Comparison of ENCODE assay signal across 1 cellular context in the genomic region with DNA sequence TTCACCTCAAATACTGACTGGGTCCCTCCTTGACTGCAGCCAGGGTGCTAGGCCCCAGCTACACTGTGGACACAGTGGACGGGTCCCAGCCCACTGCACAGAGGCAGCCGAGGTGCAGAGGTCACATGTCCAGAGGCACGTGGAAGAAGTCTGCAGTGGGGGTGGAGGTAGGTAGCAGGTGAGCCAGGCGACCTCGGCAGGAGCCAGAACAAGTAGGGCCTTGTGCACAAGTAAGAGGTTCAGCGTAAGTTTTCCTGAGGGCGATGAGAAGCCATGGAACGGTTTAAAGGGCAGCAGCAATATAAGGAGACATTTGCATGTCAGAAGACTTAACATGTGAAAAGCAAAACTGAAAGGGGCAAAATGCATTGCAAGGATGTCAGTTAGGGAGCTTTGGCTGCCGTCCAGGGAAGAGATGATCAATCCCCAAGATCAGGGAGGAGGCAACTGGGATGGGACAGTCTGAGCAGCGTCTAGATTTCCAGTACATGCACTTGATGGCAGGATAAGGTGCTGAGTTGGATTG.
TF ChIP-seq lines count a peak whose summit lies in the region.

No MANE protein-coding gene starts in this region.

TF ChIP-seq in HepG2, 621 proteins besides CTCF, POLR2A, EP300 and RAD21 (continued from another document and continues in another):
- TF ChIP-seq, protein P1, sequence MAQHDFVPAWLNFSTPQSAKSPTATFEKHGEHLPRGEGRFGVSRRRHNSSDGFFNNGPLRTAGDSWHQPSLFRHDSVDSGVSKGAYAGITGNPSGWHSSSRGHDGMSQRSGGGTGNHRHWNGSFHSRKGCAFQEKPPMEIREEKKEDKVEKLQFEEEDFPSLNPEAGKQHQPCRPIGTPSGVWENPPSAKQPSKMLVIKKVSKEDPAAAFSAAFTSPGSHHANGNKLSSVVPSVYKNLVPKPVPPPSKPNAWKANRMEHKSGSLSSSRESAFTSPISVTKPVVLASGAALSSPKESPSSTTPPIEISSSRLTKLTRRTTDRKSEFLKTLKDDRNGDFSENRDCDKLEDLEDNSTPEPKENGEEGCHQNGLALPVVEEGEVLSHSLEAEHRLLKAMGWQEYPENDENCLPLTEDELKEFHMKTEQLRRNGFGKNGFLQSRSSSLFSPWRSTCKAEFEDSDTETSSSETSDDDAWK (CRISPR knock-in tag; IDR thresholded peaks at IDR 0.05), result no peak
- TF ChIP-seq ZNF569 (CRISPR knock-in tag; IDR thresholded peaks at IDR 0.05; ENCODE audit: borderline replicate concordance) (no peak), SMAD9 (CRISPR knock-in tag; IDR thresholded peaks at IDR 0.05) (no peak), THAP11 (CRISPR knock-in tag; IDR thresholded peaks at IDR 0.05) (no peak; the same call in 1 of the 2 replicates), ZBTB7A (CRISPR knock-in tag; IDR thresholded peaks at IDR 0.05) (no peak), ZNF547 (CRISPR knock-in tag; IDR thresholded peaks at IDR 0.05) (no peak), ERF (CRISPR knock-in tag; IDR thresholded peaks at IDR 0.05) (no peak), U2AF1 (optimal IDR thresholded peaks at IDR 0.05; ENCODE audit: low read depth, low read length) (no peak), ZNF546 (CRISPR knock-in tag; conservative IDR thresholded peaks at IDR 0.05) (no peak), HNRNPLL (IDR thresholded peaks at IDR 0.05; ENCODE audit: low read depth, low read length, poor library complexity, severe bottlenecking) (no peak), ZBTB21 (CRISPR knock-in tag; IDR thresholded peaks at IDR 0.05) (no peak), ZNF772 (CRISPR knock-in tag; IDR thresholded peaks at IDR 0.05) (no peak), NFRKB (IDR thresholded peaks at IDR 0.05) (no peak), SRSF4 (IDR thresholded peaks at IDR 0.05; ENCODE audit: low read depth, low read length, poor library complexity, severe bottlenecking) (no peak), ZNF543 (CRISPR knock-in tag; IDR thresholded peaks at IDR 0.05) (no peak), RORA (CRISPR knock-in tag; IDR thresholded peaks at IDR 0.05) (no peak), MAFG (CRISPR knock-in tag; IDR thresholded peaks at IDR 0.05) (no peak), ZMYM3 (CRISPR knock-in tag; IDR thresholded peaks at IDR 0.05) (no peak), ZNF460 (CRISPR knock-in tag; IDR thresholded peaks at IDR 0.05; ENCODE audit: borderline replicate concordance) (no peak), ZNF10 (CRISPR knock-in tag; IDR thresholded peaks at IDR 0.05; ENCODE audit: borderline replicate concordance, low read depth) (no peak), PRMT3 (CRISPR knock-in tag; IDR thresholded peaks at IDR 0.05; ENCODE audit: borderline replicate concordance, low read depth) (no peak), ZNF121 (CRISPR knock-in tag; IDR thresholded peaks at IDR 0.05) (no peak), PCBP1 (IDR thresholded peaks at IDR 0.05; ENCODE audit: borderline replicate concordance, low read depth, low read length) (no peak), KDM6A (CRISPR knock-in tag; IDR thresholded peaks at IDR 0.05; ENCODE audit: low read depth) (no peak), FOXA1 (IDR thresholded peaks at IDR 0.05) (no peak), FOXA1 (CRISPR knock-in tag; IDR thresholded peaks at IDR 0.05) (no peak), HNF4A (CRISPR knock-in tag; IDR thresholded peaks at IDR 0.05) (peak; percentile 38)
- TF ChIP-seq, protein P2, sequence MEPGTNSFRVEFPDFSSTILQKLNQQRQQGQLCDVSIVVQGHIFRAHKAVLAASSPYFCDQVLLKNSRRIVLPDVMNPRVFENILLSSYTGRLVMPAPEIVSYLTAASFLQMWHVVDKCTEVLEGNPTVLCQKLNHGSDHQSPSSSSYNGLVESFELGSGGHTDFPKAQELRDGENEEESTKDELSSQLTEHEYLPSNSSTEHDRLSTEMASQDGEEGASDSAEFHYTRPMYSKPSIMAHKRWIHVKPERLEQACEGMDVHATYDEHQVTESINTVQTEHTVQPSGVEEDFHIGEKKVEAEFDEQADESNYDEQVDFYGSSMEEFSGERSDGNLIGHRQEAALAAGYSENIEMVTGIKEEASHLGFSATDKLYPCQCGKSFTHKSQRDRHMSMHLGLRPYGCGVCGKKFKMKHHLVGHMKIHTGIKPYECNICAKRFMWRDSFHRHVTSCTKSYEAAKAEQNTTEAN (CRISPR knock-in tag; conservative IDR thresholded peaks at IDR 0.05), result no peak
- TF ChIP-seq, protein P3, sequence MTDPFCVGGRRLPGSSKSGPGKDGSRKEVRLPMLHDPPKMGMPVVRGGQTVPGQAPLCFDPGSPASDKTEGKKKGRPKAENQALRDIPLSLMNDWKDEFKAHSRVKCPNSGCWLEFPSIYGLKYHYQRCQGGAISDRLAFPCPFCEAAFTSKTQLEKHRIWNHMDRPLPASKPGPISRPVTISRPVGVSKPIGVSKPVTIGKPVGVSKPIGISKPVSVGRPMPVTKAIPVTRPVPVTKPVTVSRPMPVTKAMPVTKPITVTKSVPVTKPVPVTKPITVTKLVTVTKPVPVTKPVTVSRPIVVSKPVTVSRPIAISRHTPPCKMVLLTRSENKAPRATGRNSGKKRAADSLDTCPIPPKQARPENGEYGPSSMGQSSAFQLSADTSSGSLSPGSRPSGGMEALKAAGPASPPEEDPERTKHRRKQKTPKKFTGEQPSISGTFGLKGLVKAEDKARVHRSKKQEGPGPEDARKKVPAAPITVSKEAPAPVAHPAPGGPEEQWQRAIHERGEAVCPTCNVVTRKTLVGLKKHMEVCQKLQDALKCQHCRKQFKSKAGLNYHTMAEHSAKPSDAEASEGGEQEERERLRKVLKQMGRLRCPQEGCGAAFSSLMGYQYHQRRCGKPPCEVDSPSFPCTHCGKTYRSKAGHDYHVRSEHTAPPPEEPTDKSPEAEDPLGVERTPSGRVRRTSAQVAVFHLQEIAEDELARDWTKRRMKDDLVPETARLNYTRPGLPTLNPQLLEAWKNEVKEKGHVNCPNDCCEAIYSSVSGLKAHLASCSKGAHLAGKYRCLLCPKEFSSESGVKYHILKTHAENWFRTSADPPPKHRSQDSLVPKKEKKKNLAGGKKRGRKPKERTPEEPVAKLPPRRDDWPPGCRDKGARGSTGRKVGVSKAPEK (CRISPR knock-in tag; IDR thresholded peaks at IDR 0.05; ENCODE audit: borderline replicate concordance), result no peak
- TF ChIP-seq, protein P4, sequence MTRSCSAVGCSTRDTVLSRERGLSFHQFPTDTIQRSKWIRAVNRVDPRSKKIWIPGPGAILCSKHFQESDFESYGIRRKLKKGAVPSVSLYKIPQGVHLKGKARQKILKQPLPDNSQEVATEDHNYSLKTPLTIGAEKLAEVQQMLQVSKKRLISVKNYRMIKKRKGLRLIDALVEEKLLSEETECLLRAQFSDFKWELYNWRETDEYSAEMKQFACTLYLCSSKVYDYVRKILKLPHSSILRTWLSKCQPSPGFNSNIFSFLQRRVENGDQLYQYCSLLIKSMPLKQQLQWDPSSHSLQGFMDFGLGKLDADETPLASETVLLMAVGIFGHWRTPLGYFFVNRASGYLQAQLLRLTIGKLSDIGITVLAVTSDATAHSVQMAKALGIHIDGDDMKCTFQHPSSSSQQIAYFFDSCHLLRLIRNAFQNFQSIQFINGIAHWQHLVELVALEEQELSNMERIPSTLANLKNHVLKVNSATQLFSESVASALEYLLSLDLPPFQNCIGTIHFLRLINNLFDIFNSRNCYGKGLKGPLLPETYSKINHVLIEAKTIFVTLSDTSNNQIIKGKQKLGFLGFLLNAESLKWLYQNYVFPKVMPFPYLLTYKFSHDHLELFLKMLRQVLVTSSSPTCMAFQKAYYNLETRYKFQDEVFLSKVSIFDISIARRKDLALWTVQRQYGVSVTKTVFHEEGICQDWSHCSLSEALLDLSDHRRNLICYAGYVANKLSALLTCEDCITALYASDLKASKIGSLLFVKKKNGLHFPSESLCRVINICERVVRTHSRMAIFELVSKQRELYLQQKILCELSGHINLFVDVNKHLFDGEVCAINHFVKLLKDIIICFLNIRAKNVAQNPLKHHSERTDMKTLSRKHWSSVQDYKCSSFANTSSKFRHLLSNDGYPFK (CRISPR knock-in tag; IDR thresholded peaks at IDR 0.05; ENCODE audit: borderline replicate concordance), result no peak
- TF ChIP-seq, protein P5, sequence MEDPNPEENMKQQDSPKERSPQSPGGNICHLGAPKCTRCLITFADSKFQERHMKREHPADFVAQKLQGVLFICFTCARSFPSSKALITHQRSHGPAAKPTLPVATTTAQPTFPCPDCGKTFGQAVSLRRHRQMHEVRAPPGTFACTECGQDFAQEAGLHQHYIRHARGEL (CRISPR knock-in tag; IDR thresholded peaks at IDR 0.05), result 0 out of 2 replicates have a peak, but pooled peaks have one; percentile 62
- TF ChIP-seq, protein P6, sequence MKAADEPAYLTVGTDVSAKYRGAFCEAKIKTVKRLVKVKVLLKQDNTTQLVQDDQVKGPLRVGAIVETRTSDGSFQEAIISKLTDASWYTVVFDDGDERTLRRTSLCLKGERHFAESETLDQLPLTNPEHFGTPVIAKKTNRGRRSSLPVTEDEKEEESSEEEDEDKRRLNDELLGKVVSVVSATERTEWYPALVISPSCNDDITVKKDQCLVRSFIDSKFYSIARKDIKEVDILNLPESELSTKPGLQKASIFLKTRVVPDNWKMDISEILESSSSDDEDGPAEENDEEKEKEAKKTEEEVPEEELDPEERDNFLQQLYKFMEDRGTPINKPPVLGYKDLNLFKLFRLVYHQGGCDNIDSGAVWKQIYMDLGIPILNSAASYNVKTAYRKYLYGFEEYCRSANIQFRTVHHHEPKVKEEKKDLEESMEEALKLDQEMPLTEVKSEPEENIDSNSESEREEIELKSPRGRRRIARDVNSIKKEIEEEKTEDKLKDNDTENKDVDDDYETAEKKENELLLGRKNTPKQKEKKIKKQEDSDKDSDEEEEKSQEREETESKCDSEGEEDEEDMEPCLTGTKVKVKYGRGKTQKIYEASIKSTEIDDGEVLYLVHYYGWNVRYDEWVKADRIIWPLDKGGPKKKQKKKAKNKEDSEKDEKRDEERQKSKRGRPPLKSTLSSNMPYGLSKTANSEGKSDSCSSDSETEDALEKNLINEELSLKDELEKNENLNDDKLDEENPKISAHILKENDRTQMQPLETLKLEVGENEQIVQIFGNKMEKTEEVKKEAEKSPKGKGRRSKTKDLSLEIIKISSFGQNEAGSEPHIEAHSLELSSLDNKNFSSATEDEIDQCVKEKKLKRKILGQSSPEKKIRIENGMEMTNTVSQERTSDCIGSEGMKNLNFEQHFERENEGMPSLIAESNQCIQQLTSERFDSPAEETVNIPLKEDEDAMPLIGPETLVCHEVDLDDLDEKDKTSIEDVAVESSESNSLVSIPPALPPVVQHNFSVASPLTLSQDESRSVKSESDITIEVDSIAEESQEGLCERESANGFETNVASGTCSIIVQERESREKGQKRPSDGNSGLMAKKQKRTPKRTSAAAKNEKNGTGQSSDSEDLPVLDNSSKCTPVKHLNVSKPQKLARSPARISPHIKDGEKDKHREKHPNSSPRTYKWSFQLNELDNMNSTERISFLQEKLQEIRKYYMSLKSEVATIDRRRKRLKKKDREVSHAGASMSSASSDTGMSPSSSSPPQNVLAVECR (CRISPR knock-in tag; IDR thresholded peaks at IDR 0.05; ENCODE audit: borderline replicate concordance), result peak; percentile 17; the same call in 1 of the 2 replicates
- TF ChIP-seq, protein P7, sequence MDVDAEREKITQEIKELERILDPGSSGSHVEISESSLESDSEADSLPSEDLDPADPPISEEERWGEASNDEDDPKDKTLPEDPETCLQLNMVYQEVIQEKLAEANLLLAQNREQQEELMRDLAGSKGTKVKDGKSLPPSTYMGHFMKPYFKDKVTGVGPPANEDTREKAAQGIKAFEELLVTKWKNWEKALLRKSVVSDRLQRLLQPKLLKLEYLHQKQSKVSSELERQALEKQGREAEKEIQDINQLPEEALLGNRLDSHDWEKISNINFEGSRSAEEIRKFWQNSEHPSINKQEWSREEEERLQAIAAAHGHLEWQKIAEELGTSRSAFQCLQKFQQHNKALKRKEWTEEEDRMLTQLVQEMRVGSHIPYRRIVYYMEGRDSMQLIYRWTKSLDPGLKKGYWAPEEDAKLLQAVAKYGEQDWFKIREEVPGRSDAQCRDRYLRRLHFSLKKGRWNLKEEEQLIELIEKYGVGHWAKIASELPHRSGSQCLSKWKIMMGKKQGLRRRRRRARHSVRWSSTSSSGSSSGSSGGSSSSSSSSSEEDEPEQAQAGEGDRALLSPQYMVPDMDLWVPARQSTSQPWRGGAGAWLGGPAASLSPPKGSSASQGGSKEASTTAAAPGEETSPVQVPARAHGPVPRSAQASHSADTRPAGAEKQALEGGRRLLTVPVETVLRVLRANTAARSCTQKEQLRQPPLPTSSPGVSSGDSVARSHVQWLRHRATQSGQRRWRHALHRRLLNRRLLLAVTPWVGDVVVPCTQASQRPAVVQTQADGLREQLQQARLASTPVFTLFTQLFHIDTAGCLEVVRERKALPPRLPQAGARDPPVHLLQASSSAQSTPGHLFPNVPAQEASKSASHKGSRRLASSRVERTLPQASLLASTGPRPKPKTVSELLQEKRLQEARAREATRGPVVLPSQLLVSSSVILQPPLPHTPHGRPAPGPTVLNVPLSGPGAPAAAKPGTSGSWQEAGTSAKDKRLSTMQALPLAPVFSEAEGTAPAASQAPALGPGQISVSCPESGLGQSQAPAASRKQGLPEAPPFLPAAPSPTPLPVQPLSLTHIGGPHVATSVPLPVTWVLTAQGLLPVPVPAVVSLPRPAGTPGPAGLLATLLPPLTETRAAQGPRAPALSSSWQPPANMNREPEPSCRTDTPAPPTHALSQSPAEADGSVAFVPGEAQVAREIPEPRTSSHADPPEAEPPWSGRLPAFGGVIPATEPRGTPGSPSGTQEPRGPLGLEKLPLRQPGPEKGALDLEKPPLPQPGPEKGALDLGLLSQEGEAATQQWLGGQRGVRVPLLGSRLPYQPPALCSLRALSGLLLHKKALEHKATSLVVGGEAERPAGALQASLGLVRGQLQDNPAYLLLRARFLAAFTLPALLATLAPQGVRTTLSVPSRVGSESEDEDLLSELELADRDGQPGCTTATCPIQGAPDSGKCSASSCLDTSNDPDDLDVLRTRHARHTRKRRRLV (CRISPR knock-in tag; IDR thresholded peaks at IDR 0.05), result 0 out of 2 replicates have a peak, but pooled peaks have one; percentile 34
- TF ChIP-seq, protein P8, sequence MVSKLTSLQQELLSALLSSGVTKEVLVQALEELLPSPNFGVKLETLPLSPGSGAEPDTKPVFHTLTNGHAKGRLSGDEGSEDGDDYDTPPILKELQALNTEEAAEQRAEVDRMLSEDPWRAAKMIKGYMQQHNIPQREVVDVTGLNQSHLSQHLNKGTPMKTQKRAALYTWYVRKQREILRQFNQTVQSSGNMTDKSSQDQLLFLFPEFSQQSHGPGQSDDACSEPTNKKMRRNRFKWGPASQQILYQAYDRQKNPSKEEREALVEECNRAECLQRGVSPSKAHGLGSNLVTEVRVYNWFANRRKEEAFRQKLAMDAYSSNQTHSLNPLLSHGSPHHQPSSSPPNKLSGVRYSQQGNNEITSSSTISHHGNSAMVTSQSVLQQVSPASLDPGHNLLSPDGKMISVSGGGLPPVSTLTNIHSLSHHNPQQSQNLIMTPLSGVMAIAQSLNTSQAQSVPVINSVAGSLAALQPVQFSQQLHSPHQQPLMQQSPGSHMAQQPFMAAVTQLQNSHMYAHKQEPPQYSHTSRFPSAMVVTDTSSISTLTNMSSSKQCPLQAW (CRISPR knock-in tag; IDR thresholded peaks at IDR 0.05), result no peak
- TF ChIP-seq, protein P9, sequence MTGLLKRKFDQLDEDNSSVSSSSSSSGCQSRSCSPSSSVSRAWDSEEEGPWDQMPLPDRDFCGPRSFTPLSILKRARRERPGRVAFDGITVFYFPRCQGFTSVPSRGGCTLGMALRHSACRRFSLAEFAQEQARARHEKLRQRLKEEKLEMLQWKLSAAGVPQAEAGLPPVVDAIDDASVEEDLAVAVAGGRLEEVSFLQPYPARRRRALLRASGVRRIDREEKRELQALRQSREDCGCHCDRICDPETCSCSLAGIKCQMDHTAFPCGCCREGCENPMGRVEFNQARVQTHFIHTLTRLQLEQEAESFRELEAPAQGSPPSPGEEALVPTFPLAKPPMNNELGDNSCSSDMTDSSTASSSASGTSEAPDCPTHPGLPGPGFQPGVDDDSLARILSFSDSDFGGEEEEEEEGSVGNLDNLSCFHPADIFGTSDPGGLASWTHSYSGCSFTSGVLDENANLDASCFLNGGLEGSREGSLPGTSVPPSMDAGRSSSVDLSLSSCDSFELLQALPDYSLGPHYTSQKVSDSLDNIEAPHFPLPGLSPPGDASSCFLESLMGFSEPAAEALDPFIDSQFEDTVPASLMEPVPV (CRISPR knock-in tag; IDR thresholded peaks at IDR 0.05), result no peak
